In the genomic region with DNA sequence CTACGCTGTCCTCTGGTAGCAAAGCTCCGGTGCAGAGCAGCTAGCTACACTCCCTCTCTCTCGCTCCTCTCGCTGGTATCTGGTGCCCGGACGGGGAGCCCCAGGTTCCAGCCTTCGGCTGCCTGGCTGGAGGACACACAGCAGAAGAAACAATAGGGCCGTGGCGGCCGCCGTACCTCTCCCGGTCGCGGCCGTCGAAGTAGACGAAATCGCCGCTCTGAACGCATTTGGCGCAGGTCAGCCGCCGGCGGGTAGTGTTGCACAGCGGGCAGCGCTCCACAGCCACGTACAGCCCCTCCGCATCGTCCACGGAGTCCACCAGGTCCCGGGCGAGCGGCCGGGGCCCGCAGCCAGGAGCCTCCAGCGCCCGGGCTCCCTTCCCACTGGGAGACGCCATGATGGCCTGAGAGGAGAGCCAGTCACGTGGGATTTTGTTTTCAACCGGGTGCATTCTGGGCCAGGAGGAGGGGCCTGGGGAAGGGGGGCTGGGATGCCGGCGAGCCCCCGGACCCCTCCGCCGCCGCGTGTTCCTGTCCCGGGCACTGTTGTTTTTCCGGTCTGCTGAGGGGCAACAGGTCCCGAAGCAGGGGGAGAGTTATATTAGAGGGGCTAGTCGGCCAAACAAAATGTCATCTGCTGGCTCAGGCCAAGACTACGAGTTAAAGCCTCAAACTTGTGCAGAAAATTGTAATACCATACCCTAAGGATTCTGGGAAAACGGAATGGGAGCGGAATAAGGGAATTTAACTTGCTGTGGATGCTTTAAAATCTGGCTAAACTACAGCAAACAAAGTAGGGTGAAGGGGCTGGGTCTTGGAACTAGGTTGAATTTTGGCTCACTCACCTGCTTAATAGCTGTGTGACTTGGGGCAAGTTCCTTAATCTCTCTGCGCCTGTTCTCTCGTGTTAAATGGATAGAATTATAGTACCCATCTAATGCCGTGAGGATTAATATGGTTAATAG, we compare ENCODE assay signal across 8 cellular contexts. TPM values are rescaled to one million over a fixed set of nuclear protein-coding genes. Genes with fewer than 3 reads are reported as not detected.
DNase-seq lines count a peak whose midpoint lies in the region; ATAC-seq, FAIRE-seq and TF ChIP-seq lines count a peak whose summit lies in the region.

A gene with protein sequence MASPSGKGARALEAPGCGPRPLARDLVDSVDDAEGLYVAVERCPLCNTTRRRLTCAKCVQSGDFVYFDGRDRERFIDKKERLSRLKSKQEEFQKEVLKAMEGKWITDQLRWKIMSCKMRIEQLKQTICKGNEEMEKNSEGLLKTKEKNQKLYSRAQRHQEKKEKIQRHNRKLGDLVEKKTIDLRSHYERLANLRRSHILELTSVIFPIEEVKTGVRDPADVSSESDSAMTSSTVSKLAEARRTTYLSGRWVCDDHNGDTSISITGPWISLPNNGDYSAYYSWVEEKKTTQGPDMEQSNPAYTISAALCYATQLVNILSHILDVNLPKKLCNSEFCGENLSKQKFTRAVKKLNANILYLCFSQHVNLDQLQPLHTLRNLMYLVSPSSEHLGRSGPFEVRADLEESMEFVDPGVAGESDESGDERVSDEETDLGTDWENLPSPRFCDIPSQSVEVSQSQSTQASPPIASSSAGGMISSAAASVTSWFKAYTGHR (minus strand): TSS at position 405 of the 964 bp plus-strand sequence. CDS start 8 bp downstream, at position 397.

- POLR2A ChIA-PET in A673 (lab: Charles Lee; ENCODE audit: low non-redundant PET) = no interaction called here

- intact Hi-C loops in A673 (cut with micrococcal nuclease; ENCODE audit: unreplicated experiment) = no loop called here

- BruUV-seq in A673 (replicated peaks; lab: Mats Ljungman, UMichigan) = TSS peak; percentile 99

- no peak for FAIRE-seq in bronchial epithelial cell (lab: Jason Lieb, UNC)

- H3K4me3 ChIP-seq in A673 (ENCODE audit: low read depth, low read length, poor library complexity, severe bottlenecking) (peak within 1 kb of the TSS; percentile 81), WERI-Rb-1 (ENCODE audit: low read depth, low read length) (peak within 1 kb of the TSS; percentile 94), bronchial epithelial cell (ENCODE audit: low read depth, low read length) (peak within 1 kb of the TSS; percentile 77)

- no peaks in the 10 kb centered on the region for H3K36me3 ChIP-seq in A673 (ENCODE audit: insufficient read depth, low read length, poor library complexity, severe bottlenecking)
- H3K36me3 ChIP-seq in WERI-Rb-1 = no peaks in the 10 kb centered on the region; the same call in none of the 2 replicates
- H3K36me3 ChIP-seq in bronchial epithelial cell (ENCODE audit: control insufficient read depth, insufficient read depth, low read length) = no peaks in the 10 kb centered on the region

- H3K9me3 ChIP-seq in A673 (ENCODE audit: low read depth, low read length, poor library complexity, severe bottlenecking) = no peaks in the 10 kb centered on the region
- no peaks in the 10 kb centered on the region for H3K9me3 ChIP-seq in WERI-Rb-1 (ENCODE audit: severe bottlenecking)

- CTCF ChIA-PET in A673 (lab: Charles Lee) = no interaction called here

- peak; percentile 92 for DNase-seq in A673 (ENCODE audit: low spot score)
- peak; percentile 94 for DNase-seq in NCI-H2171 treated with DMSO at 0.1 percent for 48 hours (lab: John Stamatoyannopoulos, UW)
- DNase-seq in WERI-Rb-1 = peak; percentile 87
- peak; percentile 64 for DNase-seq in bronchial epithelial cell (ENCODE audit: low read depth)
- peak; percentile 80 for DNase-seq in iris pigment epithelial cell (ENCODE audit: low read depth)
- peak; percentile 62 to 68 for DNase-seq in stimulated activated CD4-positive, alpha-beta T cell treated with anti-CD3 and anti-CD28 coated beads, Interleukin-12 subunit alpha, Interleukin-12 subunit beta, amount 100 ng/mL, for 24 hours (ENCODE audit: low read depth in 2 of 2)

- peak within 1 kb of the TSS; percentile 74 for H3K27ac ChIP-seq in A673 (ENCODE audit: low read depth, low read length, poor library complexity, severe bottlenecking)
- H3K27ac ChIP-seq in WERI-Rb-1 = peak within 1 kb of the TSS; percentile 76

- no peaks in the 10 kb centered on the region for H3K27me3 ChIP-seq in A673 (replicated peaks; ENCODE audit: insufficient read depth, low read depth, low read length, poor library complexity)
- H3K27me3 ChIP-seq in WERI-Rb-1 (ENCODE audit: insufficient read depth, low read depth, severe bottlenecking) = no peaks in the 10 kb centered on the region
- no peaks in the 10 kb centered on the region for H3K27me3 ChIP-seq in bronchial epithelial cell (ENCODE audit: control insufficient read depth, insufficient read depth, low read length)

- ATAC-seq in GM18858 (IDR thresholded peaks at IDR 0.05; ENCODE audit: unreplicated experiment) (peak; percentile 97), HG03095 (IDR thresholded peaks at IDR 0.05; ENCODE audit: unreplicated experiment) (peak; percentile 95)

- TF ChIP-seq CTCF in A673 (conservative IDR thresholded peaks at IDR 0.05; ENCODE audit: low read depth, low read length) (no peak), WERI-Rb-1 (IDR thresholded peaks at IDR 0.05; ENCODE audit: low read depth, low read length) (no peak), bronchial epithelial cell (IDR thresholded peaks at IDR 0.05; ENCODE audit: insufficient read depth, low read length, severe bottlenecking) (no peak)

- H3K4me1 ChIP-seq in A673 (ENCODE audit: insufficient read depth, low read length, poor library complexity, severe bottlenecking) = peaks cover 7% of the 10 kb centered on the region

RNA-seq across cellular contexts. Expression of the gene that starts here (rescaled TPM):
- total RNA-seq in A673 (2021) (10.4 and 10.9 TPM in 2 replicates), bronchial epithelial cell (9.3 and 10.5 TPM in 2 replicates)

Comparison
In these comparisons a context has a peak if more than half of its experiments do, and no peak if none do; other contexts are left out.
1. Peak in every context shown above with its lines: DNase-seq, ATAC-seq, H3K4me3 ChIP-seq and H3K27ac ChIP-seq.